26 cellular contexts compared by ENCODE assay signal in the genomic region with DNA sequence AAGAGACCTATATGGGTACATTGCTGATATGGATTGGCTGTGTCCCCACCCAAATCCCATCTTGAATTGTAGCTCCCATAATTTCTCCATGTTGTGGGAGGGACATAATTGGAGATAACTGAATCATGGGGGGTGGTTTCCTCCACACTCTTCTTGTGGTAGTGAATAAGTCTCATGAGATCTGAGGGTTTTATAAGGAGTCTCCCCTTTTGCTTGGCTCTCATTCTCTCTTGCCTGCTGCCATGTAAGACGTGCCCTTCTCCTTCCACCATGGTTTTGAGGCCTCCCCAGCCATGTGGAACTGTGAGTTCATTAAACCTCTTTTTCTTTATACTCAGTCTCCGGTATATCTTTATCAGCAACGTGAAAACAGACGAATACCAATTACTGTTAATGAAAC.
"Had no signal": no experiment of that assay in that cellular context is flagged by ENCODE, and none has a peak within 500 bp of the region (broad histone marks: within the 10 kb centered on the region; RNA-seq: fewer than 3 reads in every experiment).

No MANE protein-coding gene starts in this region.

- H3K27me3 ChIP-seq: esophagus squamous epithelium, gastrocnemius medialis, left lung had no signal

- ATAC-seq: effector memory CD8-positive, alpha-beta T cell; esophagus mucosa; gastrocnemius medialis; heart right ventricle; left cardiac atrium; left lung; left ventricle myocardium superior; lower lobe of right lung; naive thymus-derived CD8-positive, alpha-beta T cell had no signal

- FAIRE-seq: endometrium, islet of Langerhans, keratinocyte had no signal

- H3K4me3 ChIP-seq: esophagus squamous epithelium, gastrocnemius medialis, heart right ventricle, left lung, lower lobe of right lung, mucosa of descending colon had no signal

- H3K9me3 ChIP-seq: esophagus squamous epithelium, gastrocnemius medialis, heart right ventricle, left lung, lower lobe of right lung, mucosa of descending colon had no signal

- H3K36me3 ChIP-seq: esophagus squamous epithelium, gastrocnemius medialis, heart right ventricle, left lung, lower lobe of right lung had no signal

- DNase-seq: cortex of kidney; effector CD8-positive, alpha-beta T cell; effector memory CD8-positive, alpha-beta T cell; endodermal cell; erythroblast; esophagus squamous epithelium; foreskin fibroblast; foreskin melanocyte; gastrocnemius medialis; glutamatergic neuron; head of caudate nucleus; heart right ventricle; hippocampal formation; left cardiac atrium; left lung; left ventricle myocardium superior; lower lobe of right lung; mesenchymal stem cell; naive B cell; naive thymus-derived CD8-positive, alpha-beta T cell had no signal

- H3K27ac ChIP-seq: epithelial cell of prostate, esophagus squamous epithelium, gastrocnemius medialis, heart right ventricle, left lung, lower lobe of right lung had no signal
